Comparison of ENCODE assay signal across 13 cellular contexts in the genomic region with DNA sequence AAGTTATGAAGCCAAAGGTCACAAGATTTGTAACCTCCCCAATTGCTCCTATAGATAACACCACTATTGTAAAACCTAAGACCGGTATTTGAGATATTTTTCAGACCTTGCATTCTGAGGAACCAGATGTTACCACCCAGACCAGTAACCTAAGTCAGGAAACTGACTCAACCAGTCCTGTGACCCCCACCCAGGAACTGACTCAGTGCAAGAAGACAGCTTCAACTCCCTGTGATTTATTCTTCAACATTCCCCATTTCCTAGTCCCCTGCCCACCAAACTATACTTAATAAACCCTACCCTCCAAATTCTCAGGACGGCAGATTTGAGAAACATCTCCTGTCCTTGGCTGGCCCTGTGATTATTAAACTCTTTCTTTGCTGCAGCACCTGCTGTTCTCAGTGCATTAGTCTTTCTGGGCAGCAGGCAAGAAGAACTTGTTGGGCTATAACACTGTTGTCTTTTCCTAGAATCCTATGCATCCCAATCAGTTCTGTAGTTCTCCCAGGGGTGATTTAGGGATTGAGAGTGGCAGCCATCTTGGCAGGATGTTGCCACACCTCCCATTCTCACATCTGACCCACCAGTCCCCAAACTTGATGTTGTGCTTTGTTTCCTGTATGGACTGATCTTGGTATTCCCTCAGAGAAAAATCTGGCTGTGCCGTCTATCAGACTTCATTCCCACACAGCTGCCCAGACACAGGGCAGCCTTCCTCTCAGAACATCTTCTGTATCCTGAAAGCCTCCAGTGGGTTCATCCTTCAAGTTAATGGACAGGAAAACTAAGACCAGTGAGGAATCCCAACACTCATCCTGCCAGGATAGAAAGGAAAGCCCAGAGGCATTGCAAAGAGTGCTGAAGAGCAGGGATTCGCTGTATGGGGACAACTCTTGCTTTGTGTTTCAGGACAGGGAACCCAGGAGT.
DNase-seq lines count a peak whose midpoint lies in the region; ATAC-seq, FAIRE-seq and TF ChIP-seq lines count a peak whose summit lies in the region.
"Had no signal": no experiment of that assay in that cellular context is flagged by ENCODE, and none has a peak within 500 bp of the region (broad histone marks: within the 10 kb centered on the region; RNA-seq: fewer than 3 reads in every experiment).

No MANE protein-coding gene starts in this region.

- intact Hi-C loops in MCF 10A (cut with micrococcal nuclease) (no loop called here), breast epithelium (cut with DNase I; ENCODE audit: low total_unique reads) (no loop called here), sciatic nerve (cut with DNase I) (loop anchor here (2.0 kb wide), 1 partner anchor 73 kb away; no protein-coding TSS in a partner anchor)
- intact Hi-C loops in activated T-helper 1 cell treated with anti-CD3 and anti-CD28 coated beads, Interleukin-12 subunit alpha, Interleukin-12 subunit beta, Interleukin-2, Interleukin-4 antibody, amounts not matched to agents 30 ng/mL and 10 ng/mL and 1 ng/mL, durations not matched to agents 14 hours and 24 hours and 36 hours (cut with micrococcal nuclease) = no loop called here

- H3K36me3 ChIP-seq in breast epithelium = no peaks in the 10 kb centered on the region
- H3K36me3 ChIP-seq: SJCRH30 had no signal

- POLR2A ChIA-PET in MCF 10A (lab: Yijun Ruan, JAX) = no interaction called here

- H3K27ac ChIP-seq in breast epithelium = no peak overlapping the region
- H3K27ac ChIP-seq: SJCRH30, skin epidermis had no signal

- H3K4me3 ChIP-seq in breast epithelium = no peak overlapping the region
- H3K4me3 ChIP-seq: SJCRH30, skin epidermis had no signal

- H3K27me3 ChIP-seq in breast epithelium = no peaks in the 10 kb centered on the region
- H3K27me3 ChIP-seq: SJCRH30 had no signal

- H3K4me3 Mint-ChIP-seq in MCF 10A (ENCODE audit: unreplicated experiment) = peak overlapping the region; percentile 27
- no peak overlapping the region for H3K4me3 Mint-ChIP-seq in activated T-helper 1 cell treated with anti-CD3 and anti-CD28 coated beads, Interleukin-12 subunit alpha, Interleukin-12 subunit beta, Interleukin-2, Interleukin-4 antibody, amounts not matched to agents 30 ng/mL and 10 ng/mL and 1 ng/mL, durations not matched to agents 14 hours and 24 hours and 36 hours

- H3K4me1 ChIP-seq in breast epithelium = no peaks in the 10 kb centered on the region

- peak; percentile 13 for FAIRE-seq in urothelium cell line (lab: Jason Lieb, UNC)
- FAIRE-seq: frontal cortex had no signal

- H3K36me3 Mint-ChIP-seq in MCF 10A (ENCODE audit: insufficient read depth, unreplicated experiment) = no peaks in the 10 kb centered on the region
- no peaks in the 10 kb centered on the region for H3K36me3 Mint-ChIP-seq in activated T-helper 1 cell treated with anti-CD3 and anti-CD28 coated beads, Interleukin-12 subunit alpha, Interleukin-12 subunit beta, Interleukin-2, Interleukin-4 antibody, amounts not matched to agents 30 ng/mL and 10 ng/mL and 1 ng/mL, durations not matched to agents 14 hours and 24 hours and 36 hours (ENCODE audit: low read depth)

- H3K27me3 Mint-ChIP-seq in MCF 10A (ENCODE audit: insufficient read depth, unreplicated experiment) = no peaks in the 10 kb centered on the region
- peaks cover 12% of the 10 kb centered on the region for H3K27me3 Mint-ChIP-seq in activated T-helper 1 cell treated with anti-CD3 and anti-CD28 coated beads, Interleukin-12 subunit alpha, Interleukin-12 subunit beta, Interleukin-2, Interleukin-4 antibody, amounts not matched to agents 30 ng/mL and 10 ng/mL and 1 ng/mL, durations not matched to agents 14 hours and 24 hours and 36 hours (ENCODE audit: insufficient read depth)

- TSS peak; percentile 95 for BruUV-seq in MCF 10A (replicated peaks; lab: Mats Ljungman, UMichigan)

- H3K4me1 Mint-ChIP-seq in MCF 10A (ENCODE audit: insufficient read depth, unreplicated experiment) = peaks cover 44% of the 10 kb centered on the region
- H3K4me1 Mint-ChIP-seq in activated T-helper 1 cell treated with anti-CD3 and anti-CD28 coated beads, Interleukin-12 subunit alpha, Interleukin-12 subunit beta, Interleukin-2, Interleukin-4 antibody, amounts not matched to agents 30 ng/mL and 10 ng/mL and 1 ng/mL, durations not matched to agents 14 hours and 24 hours and 36 hours (ENCODE audit: low read depth) = peaks cover 19% of the 10 kb centered on the region

- no peaks in the 10 kb centered on the region for H3K9me3 ChIP-seq in breast epithelium
- H3K9me3 ChIP-seq: SJCRH30 had no signal

- ATAC-seq in sciatic nerve = no peak

- H3K27ac Mint-ChIP-seq in MCF 10A (ENCODE audit: low read depth, unreplicated experiment) = peak overlapping the region; percentile 94
- H3K27ac Mint-ChIP-seq in activated T-helper 1 cell treated with anti-CD3 and anti-CD28 coated beads, Interleukin-12 subunit alpha, Interleukin-12 subunit beta, Interleukin-2, Interleukin-4 antibody, amounts not matched to agents 30 ng/mL and 10 ng/mL and 1 ng/mL, durations not matched to agents 14 hours and 24 hours and 36 hours = peak overlapping the region; percentile 60

- peak; percentile 65 for DNase-seq in MCF 10A (ENCODE audit: unreplicated experiment)
- no peak for DNase-seq in breast epithelium (ENCODE audit: low spot score in 2 of 2)
- DNase-seq in activated T-helper 1 cell treated with anti-CD3 and anti-CD28 coated beads, Interleukin-12 subunit alpha, Interleukin-12 subunit beta, Interleukin-2, Interleukin-4 antibody, amounts not matched to agents 30 ng/mL and 10 ng/mL and 1 ng/mL, durations not matched to agents 14 hours and 24 hours and 36 hours (ENCODE audit: low spot score) = no peak
- peak; percentile 93 for DNase-seq in iris pigment epithelial cell (ENCODE audit: low read depth)
- no peak for DNase-seq in urothelium cell line (ENCODE audit: low spot score)
- DNase-seq in sciatic nerve (ENCODE audit: low spot score) = no peak
- no peak for DNase-seq in DMS79 (lab: John Stamatoyannopoulos, UW)
- no peak for DNase-seq in dermis blood vessel endothelial cell
- DNase-seq: activated CD4-positive, alpha-beta T cell treated with anti-CD3 and anti-CD28 coated beads, Interleukin-2, amount 50 U/mL, for 1 hour; anterior cingulate cortex; SJCRH30 had no signal

- CTCF ChIA-PET in MCF 10A (lab: Yijun Ruan, JAX) = interaction anchor here (1.7 kb wide), 1 partner anchor 89 kb away, joined by 6 read pairs; no protein-coding TSS in a partner anchor

- TF ChIP-seq CTCF in MCF 10A (IDR thresholded peaks at IDR 0.05; ENCODE audit: unreplicated experiment) (no peak), breast epithelium (IDR thresholded peaks at IDR 0.05) (no peak)

- TF ChIP-seq POLR2A in breast epithelium (IDR thresholded peaks at IDR 0.05) = no peak

- H3K9me3 Mint-ChIP-seq in MCF 10A (ENCODE audit: unreplicated experiment) = no peaks in the 10 kb centered on the region
- H3K9me3 Mint-ChIP-seq in activated T-helper 1 cell treated with anti-CD3 and anti-CD28 coated beads, Interleukin-12 subunit alpha, Interleukin-12 subunit beta, Interleukin-2, Interleukin-4 antibody, amounts not matched to agents 30 ng/mL and 10 ng/mL and 1 ng/mL, durations not matched to agents 14 hours and 24 hours and 36 hours = no peaks in the 10 kb centered on the region

Comparison
In these comparisons a context has a peak if more than half of its experiments do, and no peak if none do; other contexts are left out.
1. DNase-seq: peak in MCF 10A (single experiment) and iris pigment epithelial cell (single experiment); none in breast epithelium (0 of 2), activated T-helper 1 cell treated with anti-CD3 and anti-CD28 coated beads, Interleukin-12 subunit alpha, Interleukin-12 subunit beta, Interleukin-2, Interleukin-4 antibody, amounts not matched to agents 30 ng/mL and 10 ng/mL and 1 ng/mL, durations not matched to agents 14 hours and 24 hours and 36 hours (single experiment), urothelium cell line (single experiment), sciatic nerve (single experiment), DMS79 (single experiment) and dermis blood vessel endothelial cell (single experiment).